ENCODE assay signal across 25 cellular contexts in the genomic region with DNA sequence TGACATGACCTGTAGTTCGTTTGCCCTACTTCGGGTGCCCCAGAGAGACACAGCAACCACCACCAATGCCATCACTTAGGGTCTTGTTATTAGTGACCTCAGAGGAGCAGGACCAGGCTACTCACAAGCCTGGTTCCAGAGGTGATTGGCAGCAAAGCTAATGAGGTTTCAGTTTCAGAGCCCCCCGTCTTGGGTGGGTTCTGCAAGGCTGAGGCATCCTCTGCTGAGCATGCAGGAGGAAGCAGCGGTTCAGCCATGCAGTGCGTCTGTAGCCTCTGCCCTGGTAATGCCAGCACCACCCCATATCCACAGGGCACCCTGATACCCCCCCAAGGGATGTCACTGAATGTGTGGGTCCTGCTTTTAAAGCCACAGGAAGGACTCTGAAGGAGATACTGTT.
"Had no signal": no experiment of that assay in that cellular context is flagged by ENCODE, and none has a peak within 500 bp of the region (broad histone marks: within the 10 kb centered on the region; RNA-seq: fewer than 3 reads in every experiment).

No MANE protein-coding gene starts in this region.

- H3K27ac ChIP-seq: brain microvascular endothelial cell, dorsolateral prefrontal cortex, esophagus squamous epithelium, gastroesophageal sphincter had no signal

- H3K27me3 ChIP-seq: brain microvascular endothelial cell, dorsolateral prefrontal cortex had no signal

- H3K4me1 Mint-ChIP-seq: activated naive CD4-positive, alpha-beta T cell treated with anti-CD3 and anti-CD28 coated beads, Interleukin-2, amount 50 U/mL, for 24 hours; activated naive CD8-positive, alpha-beta T cell treated with anti-CD3 and anti-CD28 coated beads, Interleukin-2, amount 10 ng/mL, durations not matched to agents 7 days and 5 days; central memory CD8-positive, alpha-beta T cell; endodermal cell; WTC11 had no signal

- H3K9me3 ChIP-seq: esophagus squamous epithelium, gastroesophageal sphincter had no signal

- H3K36me3 ChIP-seq: brain microvascular endothelial cell, esophagus squamous epithelium, gastroesophageal sphincter had no signal

- ATAC-seq: activated CD8-positive, alpha-beta T cell treated with anti-CD3 and anti-CD28 coated beads for 36 hours; gastroesophageal sphincter had no signal

- FAIRE-seq: bronchial epithelial cell had no signal

- H3K4me3 ChIP-seq: coronary artery, dorsolateral prefrontal cortex, esophagus squamous epithelium, gastroesophageal sphincter had no signal

- H3K4me3 Mint-ChIP-seq: activated CD8-positive, alpha-beta T cell treated with anti-CD3 and anti-CD28 coated beads for 36 hours; activated naive CD4-positive, alpha-beta T cell treated with anti-CD3 and anti-CD28 coated beads for 36 hours; activated naive CD4-positive, alpha-beta T cell treated with anti-CD3 and anti-CD28 coated beads, Interleukin-2, amount 50 U/mL, for 24 hours; activated naive CD8-positive, alpha-beta T cell treated with anti-CD3 and anti-CD28 coated beads, Interleukin-2, amount 10 ng/mL, durations not matched to agents 7 days and 5 days; activated T-helper 1 cell treated with anti-CD3 and anti-CD28 coated beads, Interleukin-12 subunit alpha, Interleukin-12 subunit beta, Interleukin-2, Interleukin-4 antibody, amounts not matched to agents 30 ng/mL and 10 ng/mL and 1 ng/mL, durations not matched to agents 14 hours and 24 hours and 36 hours; central memory CD8-positive, alpha-beta T cell; dendritic cell treated with granulocyte-macrophage colony-stimulating factor and Interleukin-4, amounts not matched to agents 40 ng/mL and 50 ng/mL, for 4 days; endodermal cell; WTC11 had no signal

- H3K27ac Mint-ChIP-seq: activated CD8-positive, alpha-beta T cell treated with anti-CD3 and anti-CD28 coated beads for 36 hours; activated naive CD4-positive, alpha-beta T cell treated with anti-CD3 and anti-CD28 coated beads for 36 hours; activated naive CD4-positive, alpha-beta T cell treated with anti-CD3 and anti-CD28 coated beads, Interleukin-2, amount 50 U/mL, for 24 hours; activated naive CD8-positive, alpha-beta T cell treated with anti-CD3 and anti-CD28 coated beads, Interleukin-2, amount 10 ng/mL, durations not matched to agents 7 days and 5 days; activated T-helper 1 cell treated with anti-CD3 and anti-CD28 coated beads, Interleukin-12 subunit alpha, Interleukin-12 subunit beta, Interleukin-2, Interleukin-4 antibody, amounts not matched to agents 30 ng/mL and 10 ng/mL and 1 ng/mL, durations not matched to agents 14 hours and 24 hours and 36 hours; activated T-helper 2 cell treated with anti-CD3 and anti-CD28 coated beads, Interferon-gamma antibody, Interleukin-2, Interleukin-4, amounts not matched to agents 10 μg/mL and 5 μg/mL and 100 μg/mL, durations not matched to agents 14 hours and 24 hours and 36 hours; dendritic cell treated with granulocyte-macrophage colony-stimulating factor and Interleukin-4, amounts not matched to agents 40 ng/mL and 50 ng/mL, for 4 days; endodermal cell; WTC11 had no signal

- DNase-seq: activated CD4-positive, alpha-beta T cell treated with anti-CD3 and anti-CD28 coated beads for 48 hours; activated CD4-positive, alpha-beta T cell treated with anti-CD3 and anti-CD28 coated beads, Interleukin-2, amount 50 U/mL, for 1 hour; activated CD4-positive, alpha-beta T cell treated with anti-CD3 and anti-CD28 coated beads, Interleukin-2, amount 50 U/mL, for 48 hours; activated CD8-positive, alpha-beta memory T cell treated with anti-CD3 and anti-CD28 coated beads for 24 hours; activated CD8-positive, alpha-beta T cell treated with anti-CD3 and anti-CD28 coated beads for 36 hours; activated effector memory CD4-positive, alpha-beta T cell treated with anti-CD3 and anti-CD28 coated beads, Interleukin-2, amount 50 U/mL, for 16 hours; activated naive CD4-positive, alpha-beta T cell treated with anti-CD3 and anti-CD28 coated beads for 36 hours; activated naive CD8-positive, alpha-beta T cell treated with anti-CD3 and anti-CD28 coated beads, Interleukin-2, amount 10 ng/mL, durations not matched to agents 7 days and 5 days; activated T-cell treated with anti-CD3 and anti-CD28 coated beads, Interleukin-2, amount 50 U/mL, for 48 hours; brain microvascular endothelial cell; dorsolateral prefrontal cortex; effector memory CD4-positive, alpha-beta T cell; endodermal cell; esophagus squamous epithelium; foreskin melanocyte; T-helper 2 cell had no signal

- H3K36me3 Mint-ChIP-seq: activated naive CD4-positive, alpha-beta T cell treated with anti-CD3 and anti-CD28 coated beads, Interleukin-2, amount 50 U/mL, for 24 hours; activated naive CD8-positive, alpha-beta T cell treated with anti-CD3 and anti-CD28 coated beads, Interleukin-2, amount 10 ng/mL, durations not matched to agents 7 days and 5 days; WTC11 had no signal

- H3K9me3 Mint-ChIP-seq: activated CD8-positive, alpha-beta T cell treated with anti-CD3 and anti-CD28 coated beads for 36 hours; activated naive CD4-positive, alpha-beta T cell treated with anti-CD3 and anti-CD28 coated beads for 36 hours; activated naive CD4-positive, alpha-beta T cell treated with anti-CD3 and anti-CD28 coated beads, Interleukin-2, amount 50 U/mL, for 24 hours; activated naive CD8-positive, alpha-beta T cell treated with anti-CD3 and anti-CD28 coated beads, Interleukin-2, amount 10 ng/mL, durations not matched to agents 7 days and 5 days; activated T-helper 1 cell treated with anti-CD3 and anti-CD28 coated beads, Interleukin-12 subunit alpha, Interleukin-12 subunit beta, Interleukin-2, Interleukin-4 antibody, amounts not matched to agents 30 ng/mL and 10 ng/mL and 1 ng/mL, durations not matched to agents 14 hours and 24 hours and 36 hours; activated T-helper 2 cell treated with anti-CD3 and anti-CD28 coated beads, Interferon-gamma antibody, Interleukin-2, Interleukin-4, amounts not matched to agents 10 μg/mL and 5 μg/mL and 100 μg/mL, durations not matched to agents 14 hours and 24 hours and 36 hours; central memory CD8-positive, alpha-beta T cell; dendritic cell treated with granulocyte-macrophage colony-stimulating factor and Interleukin-4, amounts not matched to agents 40 ng/mL and 50 ng/mL, for 4 days had no signal
